ENCODE assay signal across 6 cellular contexts in the genomic region with DNA sequence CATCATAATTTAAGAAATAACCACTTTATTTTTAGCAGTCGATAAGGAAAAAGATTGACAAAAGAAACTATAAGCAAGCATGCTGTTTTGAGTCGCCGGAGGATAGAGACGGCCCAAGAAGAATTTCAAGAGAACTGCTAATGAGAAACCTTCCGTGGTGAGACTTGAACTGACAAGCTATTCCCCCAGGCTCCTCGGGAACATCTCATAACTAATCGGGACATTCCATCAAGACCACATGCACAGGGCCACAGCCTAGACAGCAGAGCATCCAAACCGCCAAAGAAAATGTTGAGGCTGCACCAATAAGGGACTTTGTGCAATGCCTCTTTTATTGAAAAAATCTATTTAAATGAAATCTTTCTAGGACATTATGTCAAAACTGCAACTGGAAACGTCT.
"Had no signal": no experiment of that assay in that cellular context is flagged by ENCODE, and none has a peak within 500 bp of the region (broad histone marks: within the 10 kb centered on the region; RNA-seq: fewer than 3 reads in every experiment).

No MANE protein-coding gene starts in this region.

- H3K27ac ChIP-seq: GM23248 had no signal

- H3K9ac ChIP-seq: GM23248 had no signal

- H3K9me3 ChIP-seq: HAP-1 had no signal

- H3K4me3 ChIP-seq: GM23248, HAP-1, K562 had no signal

- DNase-seq: GM23248, GOT3, H7, IMR-90 had no signal

- H3K4me1 ChIP-seq: HAP-1 had no signal

- H3K36me3 ChIP-seq: HAP-1 had no signal

- H2AFZ ChIP-seq: GM23248 had no signal
